Comparison of ENCODE assay signal across 8 cellular contexts in genomic region chr6:30556006-30556713, GRCh38. TPM values are rescaled to one million over a fixed set of nuclear protein-coding genes. Genes with fewer than 3 reads are reported as not detected.
DNase-seq lines count a peak whose midpoint lies in the region; ATAC-seq and TF ChIP-seq lines count a peak whose summit lies in the region.

A gene with protein sequence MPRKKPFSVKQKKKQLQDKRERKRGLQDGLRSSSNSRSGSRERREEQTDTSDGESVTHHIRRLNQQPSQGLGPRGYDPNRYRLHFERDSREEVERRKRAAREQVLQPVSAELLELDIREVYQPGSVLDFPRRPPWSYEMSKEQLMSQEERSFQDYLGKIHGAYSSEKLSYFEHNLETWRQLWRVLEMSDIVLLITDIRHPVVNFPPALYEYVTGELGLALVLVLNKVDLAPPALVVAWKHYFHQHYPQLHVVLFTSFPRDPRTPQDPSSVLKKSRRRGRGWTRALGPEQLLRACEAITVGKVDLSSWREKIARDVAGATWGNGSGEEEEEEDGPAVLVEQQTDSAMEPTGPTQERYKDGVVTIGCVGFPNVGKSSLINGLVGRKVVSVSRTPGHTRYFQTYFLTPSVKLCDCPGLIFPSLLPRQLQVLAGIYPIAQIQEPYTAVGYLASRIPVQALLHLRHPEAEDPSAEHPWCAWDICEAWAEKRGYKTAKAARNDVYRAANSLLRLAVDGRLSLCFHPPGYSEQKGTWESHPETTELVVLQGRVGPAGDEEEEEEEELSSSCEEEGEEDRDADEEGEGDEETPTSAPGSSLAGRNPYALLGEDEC (minus strand): TSS chr6:30556489. CDS start chr6:30556203, 286 bp downstream.

- H3K27ac ChIP-seq in Panc1 (ENCODE audit: low read length) (peak within 1 kb of the TSS; percentile 98), esophagus (ENCODE audit: low read depth in 2 of 2, low read length in 1 of 2) (peak within 1 kb of the TSS; percentile 94 to 99), muscle layer of duodenum (ENCODE audit: low read length) (peak within 1 kb of the TSS; percentile 95)

- DNase-seq in DMS153 (lab: John Stamatoyannopoulos, UW) (peak; percentile 80), KBM-7 (peak; percentile 90), Panc1 (ENCODE audit: low read depth, low spot score) (no peak)
- DNase-seq in activated T-cell treated with anti-CD3 and anti-CD28 coated beads, Interleukin-2, amount 50 U/mL, for 4 hours = peak; percentile 100
- peak; percentile 95 to 98 for DNase-seq in stimulated activated CD8-positive, alpha-beta memory T cell treated with anti-CD3 and anti-CD28 coated beads, Interleukin-7, amount 100 ng/mL, for 48 hours (ENCODE audit: extremely low read depth in 1 of 2, low read depth in 1 of 2)

- BruUV-seq in Panc1 (replicated peaks; lab: Mats Ljungman, UMichigan) = no TSS peak

- H3K4me1 ChIP-seq in Panc1 (ENCODE audit: control insufficient read depth, insufficient read depth, low read length) = peaks cover 9% of the 10 kb centered on the region; the same call in 1 of the 2 replicates
- peaks cover 0 to 4% of the 10 kb centered on the region in 2 donors for H3K4me1 ChIP-seq in esophagus (ENCODE audit: control insufficient read depth in 2 of 2, insufficient read depth in 2 of 2, low read length in 1 of 2)
- H3K4me1 ChIP-seq in muscle layer of duodenum (ENCODE audit: control insufficient read depth in 1 of 2, insufficient read depth in 2 of 2, low read length in 2 of 2) = peaks cover 7 to 14% of the 10 kb centered on the region in 2 donors

- H3K36me3 ChIP-seq in Panc1 (ENCODE audit: control insufficient read depth, insufficient read depth, low read length) (peaks cover 8% of the 10 kb centered on the region), esophagus (ENCODE audit: control insufficient read depth in 2 of 2, insufficient read depth in 2 of 2, low read length in 1 of 2) (peaks cover 0 to 18% of the 10 kb centered on the region in 2 donors), muscle layer of duodenum (ENCODE audit: control insufficient read depth in 1 of 2, insufficient read depth in 2 of 2, low read length in 2 of 2) (peaks cover 27 to 31% of the 10 kb centered on the region in 2 donors)

- H3K27me3 Mint-ChIP-seq in activated T-cell treated with anti-CD3 and anti-CD28 coated beads, Interleukin-2, amount 50 U/mL, for 4 hours (ENCODE audit: low read depth) = no peaks in the 10 kb centered on the region

- WGBS in esophagus, 2 donors = 0% methylated on average over 65 to 67 of the region's 67 CpGs

- H3K9me3 ChIP-seq in Panc1 (ENCODE audit: control insufficient read depth, insufficient read depth, low read depth, low read length) (no peaks in the 10 kb centered on the region), esophagus (ENCODE audit: control insufficient read depth in 2 of 2, insufficient read depth in 1 of 2, low read depth in 1 of 2, low read length in 1 of 2) (no peaks in the 10 kb centered on the region), muscle layer of duodenum (ENCODE audit: control insufficient read depth in 1 of 2, low read length in 2 of 2) (no peaks in the 10 kb centered on the region)

- in situ Hi-C loops in KBM-7 (cut with MboI; ENCODE audit: low pct_unique_long_range_greater_than_20kb, low sequenced_read_pairs) = no loop called here
- in situ Hi-C loops in Panc1 (cut with HindIII; ENCODE audit: low pct_unique_long_range_greater_than_20kb, low sequenced_read_pairs) = no loop called here

- intact Hi-C loops in Panc1 (cut with micrococcal nuclease; ENCODE audit: unreplicated experiment) = no loop called here

- ATAC-seq in GM21619 (IDR thresholded peaks at IDR 0.05; ENCODE audit: unreplicated experiment) (peak; percentile 65), Panc1 (peak; percentile 94)
- peak; percentile 86 to 89 for ATAC-seq in activated T-cell treated with anti-CD3 and anti-CD28 coated beads, Interleukin-2, amount 50 U/mL, for 4 hours

- peak within 1 kb of the TSS; percentile 98 for H3K4me3 Mint-ChIP-seq in activated T-cell treated with anti-CD3 and anti-CD28 coated beads, Interleukin-2, amount 50 U/mL, for 4 hours

- no peaks in the 10 kb centered on the region for H3K9me3 Mint-ChIP-seq in activated T-cell treated with anti-CD3 and anti-CD28 coated beads, Interleukin-2, amount 50 U/mL, for 4 hours

- no peak for TF ChIP-seq CTCF in Panc1 (IDR thresholded peaks at IDR 0.05)

- POLR2A ChIA-PET in Panc1 (lab: Charles Lee) = interaction anchor here (0.6 kb wide), 2 partner anchors 16 to 32 kb away, joined by 4 to 5 read pairs; no protein-coding TSS in a partner anchor

- H3K4me3 ChIP-seq in Panc1 (ENCODE audit: low read depth in 2 of 2, low read length in 2 of 2) (peak within 1 kb of the TSS; percentile 80 to 100), esophagus (ENCODE audit: low read depth in 1 of 2, low read length in 2 of 2) (peak within 1 kb of the TSS; percentile 82 to 95), muscle layer of duodenum (ENCODE audit: low read depth in 1 of 2, low read length in 2 of 2) (peak within 1 kb of the TSS; percentile 99)

- H3K36me3 Mint-ChIP-seq in activated T-cell treated with anti-CD3 and anti-CD28 coated beads, Interleukin-2, amount 50 U/mL, for 4 hours (ENCODE audit: insufficient read depth) = peaks cover 37% of the 10 kb centered on the region

- CTCF ChIA-PET in Panc1 (lab: Charles Lee) = no interaction called here

- H3K4me1 Mint-ChIP-seq in activated T-cell treated with anti-CD3 and anti-CD28 coated beads, Interleukin-2, amount 50 U/mL, for 4 hours (ENCODE audit: low read depth) = peaks cover 36% of the 10 kb centered on the region

- H3K27me3 ChIP-seq in Panc1 (ENCODE audit: control insufficient read depth, insufficient read depth, low read length) = no peaks in the 10 kb centered on the region
- no peaks in the 10 kb centered on the region for H3K27me3 ChIP-seq in esophagus (ENCODE audit: control insufficient read depth in 1 of 2, insufficient read depth in 2 of 2, low read length in 2 of 2)
- no peaks in the 10 kb centered on the region for H3K27me3 ChIP-seq in muscle layer of duodenum (ENCODE audit: low read depth, low read length)

RNA-seq across cellular contexts. Expression of the gene that starts here (rescaled TPM):
- 90.6 TPM for total RNA-seq in Panc1 (2021; ENCODE audit: unreplicated experiment)
- 107 TPM for polyA plus RNA-seq in Panc1 (2012; ENCODE audit: insufficient read length)
- 100 to 1,000 TPM; 134 to 142 (median 138) TPM for total RNA-seq in activated T-cell treated with anti-CD3 and anti-CD28 coated beads, Interleukin-2, amount 50 U/mL, for 4 hours
- polyA plus RNA-seq in esophagus = 10 to 100 TPM; 27.9 to 29.0 TPM
